ENCODE assay signal across 21 cellular contexts in genomic region chr9:125519741-125520140, GRCh38.
"Had no signal": no experiment of that assay in that cellular context is flagged by ENCODE, and none has a peak within 500 bp of the region (broad histone marks: within the 10 kb centered on the region; RNA-seq: fewer than 3 reads in every experiment).

No MANE protein-coding gene starts in this region.

- H3K27ac ChIP-seq: left ventricle myocardium inferior, ovary, right atrium auricular region, right lobe of liver, spleen, tibial nerve, uterus had no signal

- H3K4me3 ChIP-seq: left ventricle myocardium inferior, lung, mucosa of descending colon, ovary, right atrium auricular region, right lobe of liver, spleen, tibial nerve, uterus had no signal

- H3K9me3 ChIP-seq: left ventricle myocardium inferior, mucosa of descending colon, ovary, right atrium auricular region, right lobe of liver, spleen, tibial nerve, uterus had no signal

- H3K4me1 ChIP-seq: uterus had no signal

- DNase-seq: islet precursor cell; left ventricle myocardium inferior; midbrain; mucosa of descending colon; naive thymus-derived CD4-positive, alpha-beta T cell; ovary; right lobe of liver; spleen; stimulated activated CD4-positive, alpha-beta T cell treated with anti-CD3 and anti-CD28 coated beads, Interleukin-1b, Interleukin-23, amount 100 ng/mL, for 48 hours; stimulated activated CD4-positive, alpha-beta T cell treated with anti-CD3 and anti-CD28 coated beads, Interleukin-2, amount 100 ng/mL, for 48 hours; stimulated activated CD4-positive, alpha-beta T cell treated with anti-CD3 and anti-CD28 coated beads, Interleukin-4, amount 100 ng/mL, for 4 hours; stimulated activated CD8-positive, alpha-beta memory T cell treated with anti-CD3 and anti-CD28 coated beads, Interleukin-4, amount 100 ng/mL, for 48 hours; stimulated activated naive CD4-positive, alpha-beta T cell treated with Interleukin-2 at 50 U/mL for 16 hours; stimulated activated naive CD8-positive, alpha-beta T cell treated with anti-CD3 and anti-CD28 coated beads, Interleukin-15, amount 100 ng/mL, for 72 hours; substantia nigra; uterus had no signal

- H3K27me3 ChIP-seq: ovary, right atrium auricular region, right lobe of liver, spleen, tibial nerve, uterus had no signal

- ATAC-seq: mucosa of descending colon; naive thymus-derived CD4-positive, alpha-beta T cell; natural killer cell treated with Interleukin-12 subunit alpha and Interleukin-12 subunit beta and Interleukin-15 and Interleukin-18, amount 100 ng/mL, for 72 hours; stimulated activated memory B cell treated with anti-CD40 and anti-IgM and Interleukin-4, amounts not matched to agents 10 μg/mL and 1 μg/mL and 100 μg/mL, for 72 hours; stimulated activated naive CD8-positive, alpha-beta T cell treated with anti-CD3 and anti-CD28 coated beads, Interleukin-15, amount 100 ng/mL, for 72 hours had no signal

- H3K36me3 ChIP-seq: left ventricle myocardium inferior, ovary, right atrium auricular region, right lobe of liver, uterus had no signal
